ENCODE assay signal across 17 cellular contexts in genomic region chr1:17585266-17585987, GRCh38. TPM values are rescaled to one million over a fixed set of nuclear protein-coding genes. Genes with fewer than 3 reads are reported as not detected.
DNase-seq lines count a peak whose midpoint lies in the region; FAIRE-seq and TF ChIP-seq lines count a peak whose summit lies in the region.
"Had no signal": no experiment of that assay in that cellular context is flagged by ENCODE, and none has a peak within 500 bp of the region (broad histone marks: within the 10 kb centered on the region; RNA-seq: fewer than 3 reads in every experiment).

No MANE protein-coding gene starts in this region.

- peaks cover 59 to 66% of the 10 kb centered on the region in 2 experiments for H3K4me1 Mint-ChIP-seq in H9
- H3K4me1 Mint-ChIP-seq in astrocyte (ENCODE audit: low read depth, unreplicated experiment): peaks cover 43% of the 10 kb centered on the region
- H3K4me1 Mint-ChIP-seq in activated CD4-positive, alpha-beta T cell treated with anti-CD3 and anti-CD28 coated beads, Interleukin-2, amount 10 ng/mL, durations not matched to agents 24 days and 14 days: no peaks in the 10 kb centered on the region
- H3K4me1 Mint-ChIP-seq: CD8-positive, alpha-beta memory T cell had no signal

- H3K23me2 ChIP-seq in H9 (ENCODE audit: insufficient read length, low read depth, low read length, poor library complexity, severe bottlenecking): no peaks in the 10 kb centered on the region

- no peak overlapping the region for H3T11ph ChIP-seq in H9 (ENCODE audit: low read length)

- H3K14ac ChIP-seq in H9 (ENCODE audit: insufficient read depth, low read length): no peak overlapping the region

- peaks cover 2 to 34% (median 26%) of the 10 kb centered on the region in 3 experiments; a peak in 5 of 7 replicates for H3K36me3 Mint-ChIP-seq in H9 (ENCODE audit: insufficient read depth in 1 of 3, low read depth in 3 of 3)
- H3K36me3 Mint-ChIP-seq in astrocyte (ENCODE audit: low read depth, unreplicated experiment): peaks cover 7% of the 10 kb centered on the region
- no peaks in the 10 kb centered on the region for H3K36me3 Mint-ChIP-seq in activated CD4-positive, alpha-beta T cell treated with anti-CD3 and anti-CD28 coated beads, Interleukin-2, amount 10 ng/mL, durations not matched to agents 24 days and 14 days (ENCODE audit: low read depth)
- H3K36me3 Mint-ChIP-seq: CD8-positive, alpha-beta memory T cell had no signal

- no peak overlapping the region for H2BK15ac ChIP-seq in H9 (ENCODE audit: low read depth, low read length)

- H3K9me3 ChIP-seq in H9 (ENCODE audit: control insufficient read depth, low read depth, low read length) (no peaks in the 10 kb centered on the region), astrocyte (ENCODE audit: insufficient read depth, low read depth, low read length) (no peaks in the 10 kb centered on the region), stomach smooth muscle (ENCODE audit: control insufficient read depth in 2 of 2, low read length in 2 of 2) (no peaks in the 10 kb centered on the region)
- H3K9me3 ChIP-seq: psoas muscle had no signal

- H2BK120ac ChIP-seq in H9 (ENCODE audit: low read depth, low read length, poor library complexity, severe bottlenecking): no peak overlapping the region

- H3K4me3 ChIP-seq in astrocyte (ENCODE audit: insufficient read depth, low read depth, low read length): no peak overlapping the region
- H3K4me3 ChIP-seq in stomach smooth muscle (ENCODE audit: low read length in 2 of 2): no peak overlapping the region
- H3K4me3 ChIP-seq: psoas muscle had no signal

- H3K27ac ChIP-seq in H9 (ENCODE audit: insufficient read length, low read depth, low read length) (no peak overlapping the region), astrocyte (ENCODE audit: low read depth, low read length) (no peak overlapping the region), layer of hippocampus (ENCODE audit: low read depth, low read length) (peak overlapping the region; percentile 38), stomach smooth muscle (ENCODE audit: low read length) (peak overlapping the region; percentile 79)

- H3K79me1 ChIP-seq in H9 (ENCODE audit: insufficient read depth, low read depth, low read length, poor library complexity, severe bottlenecking): no peaks in the 10 kb centered on the region

- no peak overlapping the region for H4K5ac ChIP-seq in H9 (ENCODE audit: insufficient read length, low read depth, low read length)

- no peak overlapping the region for H3K4ac ChIP-seq in H9 (ENCODE audit: low read depth, low read length)

- no peaks in the 10 kb centered on the region; a peak in 1 of 5 replicates for H3K9me3 Mint-ChIP-seq in H9
- H3K9me3 Mint-ChIP-seq in astrocyte (ENCODE audit: unreplicated experiment): no peaks in the 10 kb centered on the region
- H3K9me3 Mint-ChIP-seq in activated CD4-positive, alpha-beta T cell treated with anti-CD3 and anti-CD28 coated beads, Interleukin-2, amount 10 ng/mL, durations not matched to agents 24 days and 14 days: no peaks in the 10 kb centered on the region
- H3K9me3 Mint-ChIP-seq: CD8-positive, alpha-beta memory T cell; T-helper 2 cell treated with Interferon-gamma antibody and Interleukin-4, amounts not matched to agents 5 μg/mL and 100 μg/mL, for 36 hours had no signal

- no peak for DNase-seq in H9
- no peak for DNase-seq in astrocyte (ENCODE audit: low read depth)
- DNase-seq in activated CD4-positive, alpha-beta T cell treated with anti-CD3 and anti-CD28 coated beads, Interleukin-2, amount 10 ng/mL, durations not matched to agents 24 days and 14 days: no peak
- no peak for DNase-seq in SIG-M5 (lab: John Stamatoyannopoulos, UW)
- no peak for DNase-seq in NCI-H2171 (lab: John Stamatoyannopoulos, UW)
- DNase-seq in amygdala (lab: John Stamatoyannopoulos, UW): no peak
- DNase-seq: activated effector memory CD4-positive, alpha-beta T cell treated with Interleukin-2 at 50 U/mL for 16 hours; CD8-positive, alpha-beta memory T cell; NCI-H187; NCI-H446; stimulated activated naive CD4-positive, alpha-beta T cell had no signal

- H3K56ac ChIP-seq in H9 (ENCODE audit: insufficient read length, low read depth, low read length): no peak overlapping the region

- FAIRE-seq in astrocyte (lab: Jason Lieb, UNC): no peak
- FAIRE-seq: endothelial cell of umbilical vein, frontal cortex had no signal

- no peak overlapping the region for H3K9ac ChIP-seq in H9 (ENCODE audit: extremely low read depth, insufficient read length, low read length)
- H3K9ac ChIP-seq in astrocyte (ENCODE audit: low read length): no peak overlapping the region
- H3K9ac ChIP-seq in stomach smooth muscle (ENCODE audit: low read length in 2 of 2): no peak overlapping the region

- H3K27ac Mint-ChIP-seq in H9 (peak overlapping the region in 2 of 3 experiments; percentile 22 to 89; a peak in 3 of 7 replicates), astrocyte (ENCODE audit: unreplicated experiment) (peak overlapping the region; percentile 83)
- no peak overlapping the region for H3K27ac Mint-ChIP-seq in activated CD4-positive, alpha-beta T cell treated with anti-CD3 and anti-CD28 coated beads, Interleukin-2, amount 10 ng/mL, durations not matched to agents 24 days and 14 days
- H3K27ac Mint-ChIP-seq: CD8-positive, alpha-beta memory T cell; T-helper 2 cell treated with Interferon-gamma antibody and Interleukin-4, amounts not matched to agents 5 μg/mL and 100 μg/mL, for 36 hours had no signal

- no CpG with 5 or more reads among the region's 9 CpGs for WGBS in H9 (ENCODE audit: extremely low coverage, insufficient read length, low lambda C conversion rate)

- H3K4me2 ChIP-seq in H9 (ENCODE audit: insufficient read depth, insufficient read length, low read length): no peak overlapping the region
- no peak overlapping the region for H3K4me2 ChIP-seq in astrocyte (ENCODE audit: low read length)

- H4K8ac ChIP-seq in H9 (replicated peaks; ENCODE audit: insufficient read length, low read depth, low read length): no peak overlapping the region

- no peak overlapping the region for H2AFZ ChIP-seq in H9 (ENCODE audit: low read length)
- H2AFZ ChIP-seq in astrocyte (ENCODE audit: low read depth, low read length): no peak overlapping the region

- H4K20me1 ChIP-seq in H9 (ENCODE audit: control insufficient read depth, insufficient read depth, insufficient read length): no peaks in the 10 kb centered on the region
- H4K20me1 ChIP-seq in astrocyte (ENCODE audit: insufficient read depth, low read length): peaks cover 41% of the 10 kb centered on the region

- H2BK5ac ChIP-seq in H9 (ENCODE audit: insufficient read length, low read length): no peak overlapping the region

- H3K27me3 ChIP-seq in H9 (ENCODE audit: insufficient read depth, low read length) (no peaks in the 10 kb centered on the region), astrocyte (ENCODE audit: insufficient read depth, low read length) (no peaks in the 10 kb centered on the region), layer of hippocampus (ENCODE audit: control insufficient read depth, insufficient read depth, low read length) (no peaks in the 10 kb centered on the region), stomach smooth muscle (ENCODE audit: control insufficient read depth in 1 of 2, insufficient read depth in 2 of 2, low read length in 2 of 2) (no peaks in the 10 kb centered on the region)

- H2AK5ac ChIP-seq in H9 (ENCODE audit: insufficient read length, low read length): no peak overlapping the region

- peaks cover under 1% of the 10 kb centered on the region for H3K36me3 ChIP-seq in astrocyte (ENCODE audit: insufficient read depth, low read length)
- peaks cover 0 to 8% of the 10 kb centered on the region in 2 donors for H3K36me3 ChIP-seq in stomach smooth muscle (ENCODE audit: control insufficient read depth in 2 of 2, insufficient read depth in 2 of 2, low read length in 2 of 2)

- no peaks in the 10 kb centered on the region; the same call in 1 of the 2 replicates for H3K79me2 ChIP-seq in H9 (ENCODE audit: insufficient read depth, low read length)
- no peaks in the 10 kb centered on the region for H3K79me2 ChIP-seq in astrocyte (ENCODE audit: insufficient read depth, low read length)

- H3K4me3 Mint-ChIP-seq in H9: no peak overlapping the region
- no peak overlapping the region for H3K4me3 Mint-ChIP-seq in astrocyte (ENCODE audit: unreplicated experiment)
- no peak overlapping the region for H3K4me3 Mint-ChIP-seq in activated CD4-positive, alpha-beta T cell treated with anti-CD3 and anti-CD28 coated beads, Interleukin-2, amount 10 ng/mL, durations not matched to agents 24 days and 14 days
- H3K4me3 Mint-ChIP-seq: CD8-positive, alpha-beta memory T cell; T-helper 2 cell treated with Interferon-gamma antibody and Interleukin-4, amounts not matched to agents 5 μg/mL and 100 μg/mL, for 36 hours had no signal

- peaks cover 10% of the 10 kb centered on the region; the same call in 1 of the 2 replicates for H3K4me1 ChIP-seq in H9 (ENCODE audit: insufficient read depth, low read length)
- peaks cover 34% of the 10 kb centered on the region for H3K4me1 ChIP-seq in astrocyte (ENCODE audit: insufficient read depth, low read length)
- peaks cover 52% of the 10 kb centered on the region for H3K4me1 ChIP-seq in stomach smooth muscle (ENCODE audit: control insufficient read depth, insufficient read depth, low read length)

- TF ChIP-seq CTCF in H9 (conservative IDR thresholded peaks at IDR 0.05): no peak
- TF ChIP-seq CTCF in astrocyte (IDR thresholded peaks at IDR 0.05; ENCODE audit: insufficient read depth, low read depth, low read length): no peak

- no peak overlapping the region for H2BK12ac ChIP-seq in H9 (ENCODE audit: insufficient read length, low read depth, low read length)

- no peak overlapping the region for H3K23ac ChIP-seq in H9 (ENCODE audit: insufficient read length, low read depth, low read length)

- H3K27me3 Mint-ChIP-seq in H9 (ENCODE audit: low read depth) (no peaks in the 10 kb centered on the region), astrocyte (ENCODE audit: low read depth, unreplicated experiment) (no peaks in the 10 kb centered on the region)
- no peaks in the 10 kb centered on the region for H3K27me3 Mint-ChIP-seq in activated CD4-positive, alpha-beta T cell treated with anti-CD3 and anti-CD28 coated beads, Interleukin-2, amount 10 ng/mL, durations not matched to agents 24 days and 14 days

- H3K18ac ChIP-seq in H9 (ENCODE audit: insufficient read length, low read depth, low read length): no peak overlapping the region

- intact Hi-C loops in activated CD4-positive, alpha-beta T cell treated with anti-CD3 and anti-CD28 coated beads, Interleukin-2, amount 10 ng/mL, durations not matched to agents 24 days and 14 days (cut with micrococcal nuclease): no loop called here

- no peak overlapping the region for H2BK20ac ChIP-seq in H9 (ENCODE audit: low read depth, low read length, poor library complexity, severe bottlenecking)

- no peak overlapping the region for H4K91ac ChIP-seq in H9 (ENCODE audit: insufficient read length, low read depth, low read length)

RNA-seq across cellular contexts. Expression of gene ARHGEF10L, which starts 45.9 kb away (rescaled TPM):
- 20.2 and 21.4 TPM in 2 replicates for total RNA-seq in H9 (2021)
- total RNA-seq in astrocyte: 14.2 and 15.7 TPM in 2 replicates
- not detected in 2 replicates for total RNA-seq in activated CD4-positive, alpha-beta T cell treated with anti-CD3 and anti-CD28 coated beads, Interleukin-2, amount 10 ng/mL, durations not matched to agents 24 days and 14 days

Comparison
In these comparisons a context has a peak if more than half of its experiments do, and no peak if none do; other contexts are left out.
1. H3K27ac ChIP-seq: peak in layer of hippocampus (single experiment) and stomach smooth muscle (single experiment); none in H9 (single experiment) and astrocyte (single experiment).
2. RNA of gene ARHGEF10L, which starts 45.9 kb away (total RNA-seq): 20.2 to 21.4 TPM in H9 and 14.2 to 15.7 TPM in astrocyte; not detected in activated CD4-positive, alpha-beta T cell treated with anti-CD3 and anti-CD28 coated beads, Interleukin-2, amount 10 ng/mL, durations not matched to agents 24 days and 14 days; every median in the first group is over 10 times any median in the second.